Comparison of ENCODE assay signal across 1 cellular context in genomic region chr1:163068716-163069115, GRCh38.
TF ChIP-seq lines count a peak whose summit lies in the region.

No MANE protein-coding gene starts in this region.

TF ChIP-seq in SK-N-SH treated with all-trans-retinoic acid at 6 μM for 48 hours, 23 proteins besides CTCF, POLR2A, EP300 and RAD21 (continued from another document):
- TF ChIP-seq TSHZ2 (CRISPR knock-in tag; IDR thresholded peaks at IDR 0.05) (no peak), ZNF70 (CRISPR knock-in tag; IDR thresholded peaks at IDR 0.05) (no peak), ISL1 (CRISPR knock-in tag; IDR thresholded peaks at IDR 0.05) (no peak)
